Comparison of ENCODE assay signal across 8 cellular contexts in genomic region chrX:72238721-72239475, GRCh38. TPM values are rescaled to one million over a fixed set of nuclear protein-coding genes. Genes with fewer than 3 reads are reported as not detected.
A peak's percentile ranks its signal among the peaks of the same experiment; 100 is the strongest.
DNase-seq lines count a peak whose midpoint lies in the region; FAIRE-seq and TF ChIP-seq lines count a peak whose summit lies in the region.

TSS of gene ERCC6L (minus strand) at chrX:72239027. CDS start at chrX:72238911, 116 bp downstream.

- H3K36me3 ChIP-seq in MG63 (no peaks in the 10 kb centered on the region), suprapubic skin (no peaks in the 10 kb centered on the region)

- no peak within 1 kb of the TSS for H2AFZ ChIP-seq in H9 (ENCODE audit: low read length)

- H2BK5ac ChIP-seq in H9 (ENCODE audit: insufficient read length, low read length): no peak within 1 kb of the TSS

- intact Hi-C loops in activated naive CD4-positive, alpha-beta T cell treated with anti-CD3 and anti-CD28 coated beads for 36 hours (cut with micrococcal nuclease): loop anchor here (1.0 kb wide), 2 partner anchors 38 to 58 kb away; partner anchors contain the start of genes PIN4 and RPS4X

- H2BK120ac ChIP-seq in H9 (ENCODE audit: low read depth, low read length, poor library complexity, severe bottlenecking): no peak within 1 kb of the TSS

- H3K9me3 ChIP-seq in H9 (ENCODE audit: control insufficient read depth, low read depth, low read length): peaks cover 12% of the 10 kb centered on the region
- H3K9me3 ChIP-seq in MG63: no peaks in the 10 kb centered on the region
- no peaks in the 10 kb centered on the region for H3K9me3 ChIP-seq in suprapubic skin

- peaks cover 25 to 37% (median 31%) of the 10 kb centered on the region in 3 experiments for H3K36me3 Mint-ChIP-seq in H9 (ENCODE audit: insufficient read depth in 1 of 3, low read depth in 3 of 3)
- peaks cover 7% of the 10 kb centered on the region for H3K36me3 Mint-ChIP-seq in activated naive CD4-positive, alpha-beta T cell treated with anti-CD3 and anti-CD28 coated beads for 36 hours (ENCODE audit: low read depth)

- no peak within 1 kb of the TSS for H4K91ac ChIP-seq in H9 (ENCODE audit: insufficient read length, low read depth, low read length)

- H4K5ac ChIP-seq in H9 (ENCODE audit: insufficient read length, low read depth, low read length): no peak within 1 kb of the TSS

- H3K14ac ChIP-seq in H9 (ENCODE audit: insufficient read depth, low read length): peak within 1 kb of the TSS; percentile 59; the same call in 1 of the 2 replicates

- CTCF ChIA-PET in activated naive CD4-positive, alpha-beta T cell treated with anti-CD3 and anti-CD28 coated beads for 36 hours (lab: Charles Lee): interaction anchor here (1.1 to 1.2 kb wide), 2 partner anchors 9 to 30 kb away, joined by 3 to 4 read pairs; no protein-coding TSS in a partner anchor

- peaks cover 4% of the 10 kb centered on the region; the same call in 1 of the 2 replicates for H3K79me2 ChIP-seq in H9 (ENCODE audit: insufficient read depth, low read length)

- H2AK5ac ChIP-seq in H9 (ENCODE audit: insufficient read length, low read length): no peak within 1 kb of the TSS

- peaks cover 64 to 76% of the 10 kb centered on the region in 2 experiments for H3K9me3 Mint-ChIP-seq in H9
- H3K9me3 Mint-ChIP-seq in activated naive CD4-positive, alpha-beta T cell treated with anti-CD3 and anti-CD28 coated beads for 36 hours: no peaks in the 10 kb centered on the region

- H3K4me1 ChIP-seq in H9 (ENCODE audit: insufficient read depth, low read length) (no peaks in the 10 kb centered on the region), suprapubic skin (peaks cover 4% of the 10 kb centered on the region)

- no peaks in the 10 kb centered on the region for H4K20me1 ChIP-seq in H9 (ENCODE audit: control insufficient read depth, insufficient read depth, insufficient read length)

- no peaks in the 10 kb centered on the region for H3K27me3 Mint-ChIP-seq in H9 (ENCODE audit: low read depth)
- H3K27me3 Mint-ChIP-seq in activated naive CD4-positive, alpha-beta T cell treated with anti-CD3 and anti-CD28 coated beads for 36 hours (ENCODE audit: low read depth): no peaks in the 10 kb centered on the region

- peak; percentile 83 for FAIRE-seq in G401.6 (lab: Jason Lieb, UNC)

- H3K23ac ChIP-seq in H9 (ENCODE audit: insufficient read length, low read depth, low read length): no peak within 1 kb of the TSS

- no peak within 1 kb of the TSS for H2BK15ac ChIP-seq in H9 (ENCODE audit: low read depth, low read length)

- H2BK12ac ChIP-seq in H9 (ENCODE audit: insufficient read length, low read depth, low read length): no peak within 1 kb of the TSS

- H3K23me2 ChIP-seq in H9 (ENCODE audit: insufficient read length, low read depth, low read length, poor library complexity, severe bottlenecking): peaks cover 3% of the 10 kb centered on the region

- no peak within 1 kb of the TSS for H4K8ac ChIP-seq in H9 (replicated peaks; ENCODE audit: insufficient read length, low read depth, low read length)

- H3K18ac ChIP-seq in H9 (ENCODE audit: insufficient read length, low read depth, low read length): peak within 1 kb of the TSS; percentile 56

- no peak for TF ChIP-seq POLR2A in suprapubic skin (IDR thresholded peaks at IDR 0.05)

- TF ChIP-seq EP300 in suprapubic skin (IDR thresholded peaks at IDR 0.05): no peak

- no CpG with 5 or more reads among the region's 59 CpGs for WGBS in H9 (ENCODE audit: extremely low coverage, insufficient read length, low lambda C conversion rate)
- 37% methylated on average over 52 of the region's 59 CpGs for WGBS in suprapubic skin

- peaks cover 0 to 6% of the 10 kb centered on the region in 2 experiments; a peak in 2 of 4 replicates for H3K4me1 Mint-ChIP-seq in H9
- H3K4me1 Mint-ChIP-seq in activated naive CD4-positive, alpha-beta T cell treated with anti-CD3 and anti-CD28 coated beads for 36 hours (ENCODE audit: low read depth): peaks cover 13% of the 10 kb centered on the region

- no peak for TF ChIP-seq CTCF in H9 (conservative IDR thresholded peaks at IDR 0.05)
- no peak for TF ChIP-seq CTCF in suprapubic skin (IDR thresholded peaks at IDR 0.05)

- H3K4me3 Mint-ChIP-seq in H9: peak within 1 kb of the TSS; percentile 83 to 89
- peak within 1 kb of the TSS; percentile 79 for H3K4me3 Mint-ChIP-seq in activated naive CD4-positive, alpha-beta T cell treated with anti-CD3 and anti-CD28 coated beads for 36 hours

- H3T11ph ChIP-seq in H9 (ENCODE audit: low read length): no peak within 1 kb of the TSS

- H3K27me3 ChIP-seq in H9 (ENCODE audit: insufficient read depth, low read length) (no peaks in the 10 kb centered on the region), MG63 (no peaks in the 10 kb centered on the region), suprapubic skin (no peaks in the 10 kb centered on the region)

- no peak within 1 kb of the TSS for H3K56ac ChIP-seq in H9 (ENCODE audit: insufficient read length, low read depth, low read length)

- H3K4me3 ChIP-seq in MG63 (peak within 1 kb of the TSS; percentile 70), suprapubic skin (peak within 1 kb of the TSS; percentile 38)

- H3K9ac ChIP-seq in H9 (ENCODE audit: extremely low read depth, insufficient read length, low read length): peak within 1 kb of the TSS; percentile 82

- H3K27ac ChIP-seq in H9 (ENCODE audit: insufficient read length, low read depth, low read length) (no peak within 1 kb of the TSS), suprapubic skin (no peak within 1 kb of the TSS)

- H3K79me1 ChIP-seq in H9 (ENCODE audit: insufficient read depth, low read depth, low read length, poor library complexity, severe bottlenecking): no peaks in the 10 kb centered on the region

- H3K27ac Mint-ChIP-seq in H9: peak within 1 kb of the TSS in 2 of 3 experiments; percentile 88 to 97; a peak in 6 of 7 replicates
- H3K27ac Mint-ChIP-seq in activated naive CD4-positive, alpha-beta T cell treated with anti-CD3 and anti-CD28 coated beads for 36 hours: peak within 1 kb of the TSS; percentile 74

- no peak within 1 kb of the TSS for H2BK20ac ChIP-seq in H9 (ENCODE audit: low read depth, low read length, poor library complexity, severe bottlenecking)

- no peak within 1 kb of the TSS for H3K4ac ChIP-seq in H9 (ENCODE audit: low read depth, low read length)

- H3K4me2 ChIP-seq in H9 (ENCODE audit: insufficient read depth, insufficient read length, low read length): peak within 1 kb of the TSS; percentile 44

- DNase-seq in H9: peak; percentile 92
- DNase-seq in MG63: peak; percentile 88
- peak; percentile 70 for DNase-seq in SK-N-DZ (ENCODE audit: low spot score)
- DNase-seq in activated naive CD4-positive, alpha-beta T cell treated with anti-CD3 and anti-CD28 coated beads for 36 hours: peak; percentile 88
- DNase-seq in germinal center (ENCODE audit: low spot score): peak; percentile 92
- peak; percentile 81 for DNase-seq in occipital lobe (lab: John Stamatoyannopoulos, UW)
- DNase-seq in suprapubic skin (ENCODE audit: low spot score in 2 of 2): peak; percentile 84 to 87

RNA-seq across cellular contexts. Expression of gene ERCC6L, which starts in this region (rescaled TPM):
- total RNA-seq in H9 (2021): 18.1 and 19.7 TPM in 2 replicates
- total RNA-seq in MG63 (2014; rRNA removed; shearing (Covaris generic); ENCODE audit: low replicate concordance): 4.3 and 6.2 TPM in 2 replicates
- polyA plus RNA-seq in SK-N-DZ (2014; cell fraction: cytosol; rRNA removed): 3.8 and 4.6 TPM in 2 replicates
- 2.4 TPM in 2 replicates for polyA plus RNA-seq in SK-N-DZ (2014; cell fraction: nucleus; rRNA removed)
- 1 to 10 TPM; 9.5 to 9.6 TPM for total RNA-seq in activated naive CD4-positive, alpha-beta T cell treated with anti-CD3 and anti-CD28 coated beads for 36 hours
- total RNA-seq in occipital lobe: 0.62 TPM
- total RNA-seq in suprapubic skin: under 1 TPM; 0.30 to 0.68 (median 0.41) TPM

Comparison
In these comparisons a context has a peak if more than half of its experiments do, and no peak if none do; other contexts are left out.
1. Peak in DNase-seq in occipital lobe; RNA of the gene not detected or under 1 TPM.
2. Peak in DNase-seq and H3K4me3 ChIP-seq in suprapubic skin; RNA of the gene not detected or under 1 TPM.